1 cellular context compared by ENCODE assay signal in genomic region chr5:83337453-83338035, GRCh38.
TF ChIP-seq lines count a peak whose summit lies in the region.

No MANE protein-coding gene starts in this region.

TF ChIP-seq in IMR-90, 13 proteins besides CTCF, POLR2A, EP300 and RAD21 (continued from another document):
- TF ChIP-seq RCOR1 (IDR thresholded peaks at IDR 0.05; ENCODE audit: insufficient replicate concordance, low read length) (no peak), FOS (IDR thresholded peaks at IDR 0.05; ENCODE audit: low read depth, low read length) (no peak), NFE2L2 (IDR thresholded peaks at IDR 0.05; ENCODE audit: low read depth, low read length) (no peak), CHD1 (IDR thresholded peaks at IDR 0.05; ENCODE audit: low read depth, low read length) (no peak)
